1 cellular context compared by ENCODE assay signal in the genomic region with DNA sequence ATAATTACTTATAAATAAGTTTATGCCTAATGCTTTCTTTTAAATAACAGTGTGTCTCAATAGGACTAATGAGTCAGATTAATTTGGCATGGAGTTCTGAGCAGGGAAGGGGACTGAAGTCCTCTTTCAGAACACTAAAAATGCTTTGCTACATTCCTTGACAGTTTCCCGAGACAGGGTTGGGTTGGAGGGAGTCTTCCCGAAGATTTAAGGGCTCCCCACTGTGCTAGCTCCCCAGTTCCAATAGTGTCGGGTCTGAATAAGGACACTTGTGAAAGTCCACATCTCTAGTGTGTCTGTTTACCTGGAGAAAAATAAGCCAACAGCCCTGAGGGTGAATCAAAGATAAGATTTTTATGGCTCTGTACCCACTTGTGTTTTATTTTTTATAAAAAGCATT.
TF ChIP-seq lines count a peak whose summit lies in the region.

No MANE protein-coding gene starts in this region.

TF ChIP-seq in GM23338, 12 proteins besides CTCF, POLR2A, EP300 and RAD21 (continued from another document):
- TF ChIP-seq STAT1 (IDR thresholded peaks at IDR 0.05; ENCODE audit: unreplicated experiment) (no peak), EZH2 (IDR thresholded peaks at IDR 0.05; ENCODE audit: low read depth, unreplicated experiment) (no peak)
